In the genomic region with DNA sequence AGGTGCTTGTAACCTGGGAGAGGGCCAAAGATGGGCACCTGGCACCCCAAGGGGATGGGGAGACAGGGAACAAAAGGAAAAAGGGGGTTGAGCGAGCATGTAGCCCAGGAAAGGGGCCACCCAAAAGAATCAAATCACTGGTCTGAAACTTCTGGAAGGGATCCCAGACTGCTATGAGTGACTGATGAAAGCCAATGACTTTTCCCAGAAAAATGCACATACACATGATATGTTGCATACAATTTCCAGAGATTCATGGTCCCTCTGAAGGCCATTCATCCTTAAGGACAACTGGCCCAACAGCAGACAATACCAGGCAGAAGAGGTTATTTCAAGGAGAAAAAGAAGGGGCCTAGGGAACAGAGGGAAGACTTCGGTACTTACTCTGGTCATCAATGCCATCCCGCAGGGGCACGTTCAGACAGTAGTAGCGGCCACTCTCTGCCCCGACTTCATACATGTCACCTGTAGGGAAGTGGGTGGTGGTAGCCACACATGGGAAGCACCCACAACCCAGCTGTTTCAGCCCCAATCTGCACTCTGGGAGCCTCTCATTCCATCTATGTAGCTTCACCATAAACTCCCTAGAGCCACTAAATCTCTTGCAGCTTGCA, we compare ENCODE assay signal across 13 cellular contexts.
"Had no signal": no experiment of that assay in that cellular context is flagged by ENCODE, and none has a peak within 500 bp of the region (broad histone marks: within the 10 kb centered on the region; RNA-seq: fewer than 3 reads in every experiment).

No MANE protein-coding gene starts in this region.

- H3K27ac Mint-ChIP-seq: activated CD4-positive, alpha-beta T cell treated with anti-CD3 and anti-CD28 coated beads, Interleukin-2, amount 10 ng/mL, durations not matched to agents 7 days and 5 days; neural progenitor cell had no signal

- H3K27me3 ChIP-seq: cardiac muscle cell, hepatocyte, neural progenitor cell, ovary, right lobe of liver, stomach, testis, upper lobe of left lung had no signal

- H3K27me3 Mint-ChIP-seq: activated CD4-positive, alpha-beta T cell treated with anti-CD3 and anti-CD28 coated beads, Interleukin-2, amount 10 ng/mL, durations not matched to agents 7 days and 5 days had no signal

- H3K9me3 ChIP-seq: ovary, right lobe of liver, stomach, testis, upper lobe of left lung had no signal

- DNase-seq: activated CD4-positive, alpha-beta T cell treated with anti-CD3 and anti-CD28 coated beads, Interleukin-2, amount 10 ng/mL, durations not matched to agents 7 days and 5 days; activated effector memory CD4-positive, alpha-beta T cell treated with Interleukin-2 at 50 U/mL for 16 hours; activated naive CD4-positive, alpha-beta T cell treated with anti-CD3 and anti-CD28 coated beads, Interleukin-2, amount 50 U/mL, for 16 hours; ovary; right lobe of liver; stomach; T-helper 9 cell; testis; upper lobe of left lung had no signal

- H3K4me3 ChIP-seq: cardiac muscle cell, hepatocyte, neural progenitor cell, ovary, right lobe of liver, stomach, testis, upper lobe of left lung had no signal

- H3K4me1 ChIP-seq: neural progenitor cell, testis had no signal

- H3K27ac ChIP-seq: cardiac muscle cell, hepatocyte, neural progenitor cell, ovary, right lobe of liver, stomach, testis, upper lobe of left lung had no signal

- H3K4me1 Mint-ChIP-seq: neural progenitor cell had no signal

- H3K36me3 ChIP-seq: ovary had no signal

- ATAC-seq: left lobe of liver, right lobe of liver had no signal

- H3K4me3 Mint-ChIP-seq: activated CD4-positive, alpha-beta T cell treated with anti-CD3 and anti-CD28 coated beads, Interleukin-2, amount 10 ng/mL, durations not matched to agents 7 days and 5 days had no signal

- H3K9me3 Mint-ChIP-seq: activated CD4-positive, alpha-beta T cell treated with anti-CD3 and anti-CD28 coated beads, Interleukin-2, amount 10 ng/mL, durations not matched to agents 7 days and 5 days; neural progenitor cell had no signal
